9 cellular contexts compared by ENCODE assay signal in the genomic region with DNA sequence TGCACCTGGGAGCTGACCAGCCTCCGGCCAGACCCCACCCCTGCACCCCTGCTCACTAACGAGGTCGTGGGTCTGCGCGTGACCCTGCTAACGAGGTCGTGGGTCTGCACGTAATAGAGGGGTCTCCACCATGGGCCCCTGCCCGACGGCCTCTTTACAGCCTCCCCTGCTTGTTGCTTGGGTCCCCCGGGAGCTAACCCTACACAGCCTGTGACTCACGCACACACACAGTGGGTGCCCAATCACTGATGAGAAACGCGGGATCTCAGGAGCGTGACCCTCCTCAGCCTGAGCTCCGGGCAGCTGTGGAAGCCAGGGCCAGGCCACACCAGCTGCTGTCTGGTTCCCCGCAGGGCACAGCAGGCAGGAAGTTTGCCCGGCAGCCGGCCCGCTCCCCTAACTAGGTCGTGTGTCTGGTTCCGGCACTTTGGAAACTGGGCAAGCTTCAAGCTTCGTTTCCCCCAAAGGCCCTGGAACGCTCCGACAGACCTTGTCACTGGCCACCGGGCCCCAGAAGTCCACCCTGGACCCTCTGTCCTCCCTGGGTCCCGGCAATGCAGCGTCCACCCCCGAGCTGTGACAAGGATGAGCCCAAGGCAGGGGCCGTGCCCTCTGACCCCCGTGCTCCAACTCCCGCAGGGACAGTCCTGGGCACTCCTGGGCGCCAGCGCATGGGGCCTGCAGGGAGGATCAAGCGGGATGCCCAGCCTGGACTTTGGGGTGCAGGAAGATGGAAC. TPM values are rescaled to one million over a fixed set of nuclear protein-coding genes. Genes with fewer than 3 reads are reported as not detected.
A peak's percentile ranks its signal among the peaks of the same experiment; 100 is the strongest.
DNase-seq lines count a peak whose midpoint lies in the region; ATAC-seq lines count a peak whose summit lies in the region.
"Had no signal": no experiment of that assay in that cellular context is flagged by ENCODE, and none has a peak within 500 bp of the region (broad histone marks: within the 10 kb centered on the region; RNA-seq: fewer than 3 reads in every experiment).

No MANE protein-coding gene starts in this region.

- DNase-seq in Daoy (ENCODE audit: low read depth) (peak; percentile 66), NAMALWA (ENCODE audit: low spot score) (peak; percentile 35), T47D (ENCODE audit: low read depth in 1 of 2, low spot score in 1 of 2) (peak; percentile 86 to 88), naive B cell (no peak), T-helper 9 cell (no peak), middle frontal gyrus (ENCODE audit: extremely low spot score, low spot score) (no peak)

- peaks cover 9 to 26% (median 21%) of the 10 kb centered on the region in 3 donors for H3K4me1 Mint-ChIP-seq in naive B cell

- peak overlapping the region in 1 of 6 donors; percentile 89 for H3K27ac Mint-ChIP-seq in naive B cell

- H3K4me3 Mint-ChIP-seq in naive B cell = peak overlapping the region in 5 of 8 donors; percentile 21 to 79 (median 47)

- H3K27me3 Mint-ChIP-seq in naive B cell = peaks cover 0 to 7% (median 0%) of the 10 kb centered on the region in 3 donors

- in situ Hi-C loops in T47D (cut with HindIII; ENCODE audit: low pct_unique_long_range_greater_than_20kb, low sequenced_read_pairs) = no loop called here

- ATAC-seq in naive B cell (ENCODE audit: low read depth in 2 of 2) = no peak
- ATAC-seq in HG02642 (IDR thresholded peaks at IDR 0.05; ENCODE audit: poor library complexity, unreplicated experiment) = no peak
- no peak for ATAC-seq in HG03442 (IDR thresholded peaks at IDR 0.05; ENCODE audit: unreplicated experiment)

- H3K9me3 Mint-ChIP-seq in naive B cell = peaks cover 0 to 2% (median 0%) of the 10 kb centered on the region in 7 donors

- no peaks in the 10 kb centered on the region for H3K36me3 Mint-ChIP-seq in naive B cell

RNA-seq across cellular contexts. Expression of gene PTK6, which starts 0.8 kb away (rescaled TPM):
- not detected in 2 replicates for total RNA-seq in Daoy (2014; rRNA removed; shearing (Covaris generic))
- 1 to 10 TPM in 1 of 6 donors, under 1 TPM in 5; 0.10 to 1.3 (median 0.51) TPM for polyA plus RNA-seq in naive B cell (ENCODE audit: low read depth in 6 of 6)

RNA-seq across cellular contexts. Expression of gene SRMS, which starts 11.1 kb away (rescaled TPM):
- total RNA-seq in Daoy (2014; rRNA removed; shearing (Covaris generic)) = not detected in 2 replicates
- not detected for polyA plus RNA-seq in naive B cell (ENCODE audit: low read depth in 6 of 6)
- total RNA-seq: activated CD8-positive, alpha-beta memory T cell treated with anti-CD3 and anti-CD28 coated beads for 36 hours had no signal

RNA-seq across cellular contexts. Expression of gene PPDPF, which starts 15.8 kb away (rescaled TPM):
- 30.6 and 39.0 TPM in 2 replicates for total RNA-seq in Daoy (2014; rRNA removed; shearing (Covaris generic))
- 100 to 1,000 TPM in 1 of 6 donors, 10 to 100 TPM in 5; 40.2 to 132 (median 67.5) TPM for polyA plus RNA-seq in naive B cell (ENCODE audit: low read depth in 6 of 6)

RNA-seq across cellular contexts. Expression of gene FNDC11, which starts 17.6 kb away (rescaled TPM):
- not detected in 2 replicates for total RNA-seq in Daoy (2014; rRNA removed; shearing (Covaris generic))
- 1 to 10 TPM in 5 of 6 donors, under 1 TPM in 1; 0.08 to 5.2 (median 1.8) TPM for polyA plus RNA-seq in naive B cell (ENCODE audit: low read depth in 6 of 6)

RNA-seq across cellular contexts. Expression of gene EEF1A2, which starts 37.5 kb away (rescaled TPM):
- 3.9 and 6.4 TPM in 2 replicates for total RNA-seq in Daoy (2014; rRNA removed; shearing (Covaris generic))
- 1 to 10 TPM in 1 of 6 donors, under 1 TPM in 3, not detected in 2; 0.12 to 1.4 (median 0.28) TPM for polyA plus RNA-seq in naive B cell (ENCODE audit: low read depth in 6 of 6)

Comparison
In these comparisons a context has a peak if more than half of its experiments do, and no peak if none do; other contexts are left out.
1. DNase-seq: peak in Daoy (single experiment), NAMALWA (single experiment) and T47D (2 of 2); none in naive B cell (single experiment), T-helper 9 cell (single experiment) and middle frontal gyrus (single experiment).